Comparison of ENCODE assay signal across 9 cellular contexts in genomic region chr2:133856678-133857077, GRCh38.
"Had no signal": no experiment of that assay in that cellular context is flagged by ENCODE, and none has a peak within 500 bp of the region (broad histone marks: within the 10 kb centered on the region; RNA-seq: fewer than 3 reads in every experiment).

No MANE protein-coding gene starts in this region.

- H2AFZ ChIP-seq: GM23248, GM23338 had no signal

- H3K4me1 Mint-ChIP-seq: GM23338, H9 had no signal

- H3K4me1 ChIP-seq: HAP-1 had no signal

- H3K4me2 ChIP-seq: GM23338 had no signal

- DNase-seq: GOT3, H7, H9, HCEC 1CT, HFFc6 had no signal

- H3K27ac ChIP-seq: GM23248 had no signal

- H3K4me3 Mint-ChIP-seq: GM23338, H9, HFFc6 had no signal

- H3K9me3 ChIP-seq: HAP-1 had no signal

- ATAC-seq: GM23338, HCT116 had no signal

- H3K27ac Mint-ChIP-seq: GM23338, H9, HFFc6 had no signal

- H3K9ac ChIP-seq: GM23248 had no signal

- H3K36me3 ChIP-seq: HAP-1 had no signal

- H3K4me3 ChIP-seq: GM23248, GM23338, HAP-1 had no signal
